Comparison of ENCODE assay signal across 1 cellular context in the genomic region with DNA sequence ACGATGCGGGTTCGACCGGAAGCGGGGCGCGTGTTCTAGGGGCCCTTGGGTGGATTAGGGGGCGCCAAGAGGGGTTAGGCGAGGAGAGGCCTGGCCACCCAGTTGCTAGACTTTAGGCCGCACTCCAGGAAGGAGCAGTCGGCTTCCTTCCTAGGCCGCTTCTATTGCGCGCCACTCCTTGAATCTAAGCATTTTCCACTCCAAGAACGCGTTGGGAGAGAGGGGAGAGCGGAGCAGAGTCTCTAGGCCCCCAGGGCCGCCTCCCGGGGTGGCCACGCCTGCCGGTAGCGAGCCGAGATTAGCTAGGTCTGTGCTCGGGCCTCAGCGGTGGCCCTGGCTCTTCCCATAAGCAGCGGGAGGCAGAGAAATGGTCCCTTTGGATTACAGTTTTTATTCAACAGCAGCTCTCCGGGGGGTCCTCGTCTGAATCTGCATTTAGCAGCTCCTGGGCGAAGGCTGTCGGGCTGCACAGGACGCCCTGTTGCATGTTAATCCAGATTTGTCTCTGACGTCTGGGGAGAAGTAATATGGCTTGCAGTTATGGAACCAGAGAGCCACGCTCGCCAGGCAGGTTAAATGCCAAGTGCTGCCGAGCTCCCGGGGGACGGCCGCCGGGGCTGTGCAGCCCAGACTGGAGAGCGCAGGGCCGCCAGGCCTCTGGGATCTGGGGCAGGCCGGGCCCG.
TF ChIP-seq lines count a peak whose summit lies in the region.

No MANE protein-coding gene starts in this region.

TF ChIP-seq in liver, 16 proteins besides CTCF, POLR2A, EP300 and RAD21 (continued from another document):
- TF ChIP-seq EGR1 (IDR thresholded peaks at IDR 0.05; ENCODE audit: low read depth in 2 of 2) (no peak), REST (IDR thresholded peaks at IDR 0.05) (no peak), ATF3 (IDR thresholded peaks at IDR 0.05) (no peak)
